In the genomic region with DNA sequence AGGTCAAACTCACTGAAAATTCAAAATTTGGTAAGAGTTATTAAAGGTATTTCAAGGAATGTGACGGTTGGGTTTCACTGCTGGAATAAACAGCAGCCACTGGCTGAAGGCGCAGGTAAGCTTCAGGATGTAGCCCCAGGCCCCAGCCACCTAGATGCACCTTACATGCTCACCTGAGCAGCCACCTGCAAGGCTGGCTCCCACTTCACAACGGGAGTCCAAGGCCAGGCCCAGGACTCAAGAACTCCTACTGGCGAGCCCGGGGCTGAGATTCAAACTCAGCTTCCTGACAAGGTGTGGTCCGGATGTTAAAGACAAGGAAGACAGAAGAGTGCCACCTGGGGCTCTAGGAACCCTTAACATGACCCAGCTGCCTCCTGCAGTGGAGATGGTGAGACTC, we compare ENCODE assay signal across 13 cellular contexts.
DNase-seq lines count a peak whose midpoint lies in the region; ATAC-seq and TF ChIP-seq lines count a peak whose summit lies in the region.
"Had no signal": no experiment of that assay in that cellular context is flagged by ENCODE, and none has a peak within 500 bp of the region (broad histone marks: within the 10 kb centered on the region; RNA-seq: fewer than 3 reads in every experiment).

No MANE protein-coding gene starts in this region.

- no TSS peak for BruUV-seq in MCF 10A (replicated peaks; lab: Mats Ljungman, UMichigan)

- H3K9me3 Mint-ChIP-seq in MCF 10A (ENCODE audit: unreplicated experiment) (no peaks in the 10 kb centered on the region), memory B cell (no peaks in the 10 kb centered on the region)
- H3K9me3 Mint-ChIP-seq in activated naive CD8-positive, alpha-beta T cell treated with anti-CD3 and anti-CD28 coated beads, Interleukin-2, amount 50 U/mL, for 24 hours, result no peaks in the 10 kb centered on the region

- H3K36me3 ChIP-seq in breast epithelium, result no peaks in the 10 kb centered on the region
- H3K36me3 ChIP-seq in tibial artery, result no peaks in the 10 kb centered on the region
- H3K36me3 ChIP-seq: neutrophil had no signal

- H3K9me3 ChIP-seq in breast epithelium, result no peaks in the 10 kb centered on the region
- H3K9me3 ChIP-seq in tibial artery, result no peaks in the 10 kb centered on the region
- H3K9me3 ChIP-seq: neutrophil had no signal

- H3K27ac ChIP-seq in breast epithelium (peak overlapping the region in 1 of 2 donors; percentile 77), tibial artery (peak overlapping the region; percentile 51 to 66)
- H3K27ac ChIP-seq: neutrophil had no signal

- H3K4me3 ChIP-seq in breast epithelium, result no peak overlapping the region
- no peak overlapping the region for H3K4me3 ChIP-seq in tibial artery

- H3K27ac Mint-ChIP-seq in MCF 10A (ENCODE audit: low read depth, unreplicated experiment) (peak overlapping the region; percentile 84), memory B cell (peak overlapping the region; percentile 85)
- H3K27ac Mint-ChIP-seq in activated naive CD8-positive, alpha-beta T cell treated with anti-CD3 and anti-CD28 coated beads, Interleukin-2, amount 50 U/mL, for 24 hours, result peak overlapping the region; percentile 46

- intact Hi-C loops in MCF 10A (cut with micrococcal nuclease), result no loop called here
- intact Hi-C loops in breast epithelium (cut with DNase I; ENCODE audit: low total_unique reads), result loop anchor here (10.0 kb wide), 1 partner anchor 83 kb away; no protein-coding TSS in a partner anchor
- intact Hi-C loops in tibial artery (cut with DNase I; ENCODE audit: low total_unique reads), result no loop called here

- H3K4me1 Mint-ChIP-seq in MCF 10A (ENCODE audit: insufficient read depth, unreplicated experiment) (peaks cover 73% of the 10 kb centered on the region), memory B cell (peaks cover 60% of the 10 kb centered on the region)
- H3K4me1 Mint-ChIP-seq in activated naive CD8-positive, alpha-beta T cell treated with anti-CD3 and anti-CD28 coated beads, Interleukin-2, amount 50 U/mL, for 24 hours, result peaks cover 71% of the 10 kb centered on the region

- peak; percentile 42 for DNase-seq in MCF 10A (ENCODE audit: unreplicated experiment)
- no peak for DNase-seq in breast epithelium (ENCODE audit: low spot score in 2 of 2)
- no peak for DNase-seq in activated naive CD8-positive, alpha-beta T cell treated with anti-CD3 and anti-CD28 coated beads, Interleukin-2, amount 50 U/mL, for 24 hours
- no peak for DNase-seq in memory B cell (ENCODE audit: low spot score in 2 of 2)
- DNase-seq in tibial artery, result no peak
- no peak for DNase-seq in NCI-H345 (lab: John Stamatoyannopoulos, UW)
- no peak for DNase-seq in NCI-H748 (lab: John Stamatoyannopoulos, UW; ENCODE audit: unreplicated experiment)
- DNase-seq: central memory CD4-positive, alpha-beta T cell; Kasumi-1; NCI-H2227 treated with DMSO at 0.1 percent for 48 hours; stimulated activated CD4-positive, alpha-beta T cell treated with anti-CD3 and anti-CD28 coated beads, Interleukin-2, amount 100 ng/mL, for 48 hours had no signal

- no peak for TF ChIP-seq CTCF in MCF 10A (IDR thresholded peaks at IDR 0.05; ENCODE audit: unreplicated experiment)
- no peak for TF ChIP-seq CTCF in breast epithelium (IDR thresholded peaks at IDR 0.05)
- TF ChIP-seq CTCF in tibial artery (IDR thresholded peaks at IDR 0.05), result no peak

- H3K27me3 ChIP-seq in breast epithelium, result no peaks in the 10 kb centered on the region
- H3K27me3 ChIP-seq in tibial artery, result no peaks in the 10 kb centered on the region
- H3K27me3 ChIP-seq: neutrophil had no signal

- no peak for TF ChIP-seq POLR2A in breast epithelium (IDR thresholded peaks at IDR 0.05)

- CTCF ChIA-PET in MCF 10A (lab: Yijun Ruan, JAX), result interaction anchor here (0.6 to 1.0 kb wide), 3 partner anchors 27 to 82 kb away, joined by 3 read pairs; no protein-coding TSS in a partner anchor

- peaks cover 0 to 13% of the 10 kb centered on the region in 2 donors for H3K4me1 ChIP-seq in breast epithelium
- peaks cover 4 to 80% (median 64%) of the 10 kb centered on the region in 4 donors for H3K4me1 ChIP-seq in tibial artery

- H3K27me3 Mint-ChIP-seq in MCF 10A (ENCODE audit: insufficient read depth, unreplicated experiment) (no peaks in the 10 kb centered on the region), memory B cell (no peaks in the 10 kb centered on the region)
- H3K27me3 Mint-ChIP-seq in activated naive CD8-positive, alpha-beta T cell treated with anti-CD3 and anti-CD28 coated beads, Interleukin-2, amount 50 U/mL, for 24 hours, result no peaks in the 10 kb centered on the region

- ATAC-seq in activated naive CD8-positive, alpha-beta T cell treated with anti-CD3 and anti-CD28 coated beads, Interleukin-2, amount 50 U/mL, for 24 hours, result no peak
- ATAC-seq in memory B cell (ENCODE audit: low read depth), result no peak
- no peak for ATAC-seq in HG03025 (IDR thresholded peaks at IDR 0.05; ENCODE audit: low FRiP score, unreplicated experiment)

- H3K36me3 Mint-ChIP-seq in MCF 10A (ENCODE audit: insufficient read depth, unreplicated experiment) (peaks cover 9% of the 10 kb centered on the region), memory B cell (no peaks in the 10 kb centered on the region)
- no peaks in the 10 kb centered on the region for H3K36me3 Mint-ChIP-seq in activated naive CD8-positive, alpha-beta T cell treated with anti-CD3 and anti-CD28 coated beads, Interleukin-2, amount 50 U/mL, for 24 hours (ENCODE audit: low read depth)

- H3K4me3 Mint-ChIP-seq in MCF 10A (ENCODE audit: unreplicated experiment) (no peak overlapping the region), memory B cell (no peak overlapping the region)
- H3K4me3 Mint-ChIP-seq in activated naive CD8-positive, alpha-beta T cell treated with anti-CD3 and anti-CD28 coated beads, Interleukin-2, amount 50 U/mL, for 24 hours, result no peak overlapping the region

- POLR2A ChIA-PET in MCF 10A (lab: Yijun Ruan, JAX), result interaction anchor here (0.5 to 0.9 kb wide), 3 partner anchors 14 to 211 kb away, joined by 3 read pairs; no protein-coding TSS in a partner anchor
